ENCODE assay signal across 11 cellular contexts in the genomic region with DNA sequence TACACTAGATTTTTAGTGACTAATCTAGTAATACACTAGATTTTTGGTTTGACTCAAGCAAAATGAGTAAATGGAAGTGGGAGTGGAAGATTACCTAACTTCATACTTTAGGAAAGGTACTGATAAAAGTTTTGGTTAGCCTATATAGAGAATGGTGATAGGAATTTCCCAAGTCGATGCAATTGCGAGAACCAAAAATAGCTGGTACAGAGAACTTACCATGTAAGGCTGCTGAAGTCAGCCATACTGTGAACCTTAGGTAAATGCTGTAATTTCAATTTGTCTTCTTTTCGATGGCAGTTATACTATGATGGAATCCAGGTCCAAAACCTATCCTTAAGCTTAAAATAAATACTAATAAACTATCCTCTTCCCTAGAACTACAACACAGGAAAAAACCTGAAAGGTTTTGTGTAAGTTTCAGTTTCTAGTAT. TPM values are rescaled to one million over a fixed set of nuclear protein-coding genes. Genes with fewer than 3 reads are reported as not detected.
DNase-seq lines count a peak whose midpoint lies in the region; ATAC-seq, FAIRE-seq and TF ChIP-seq lines count a peak whose summit lies in the region.
"Had no signal": no experiment of that assay in that cellular context is flagged by ENCODE, and none has a peak within 500 bp of the region (broad histone marks: within the 10 kb centered on the region; RNA-seq: fewer than 3 reads in every experiment).

No MANE protein-coding gene starts in this region.

- no peaks in the 10 kb centered on the region for H3K9me3 ChIP-seq in DND-41 (ENCODE audit: insufficient read depth, low read length, severe bottlenecking)
- H3K9me3 ChIP-seq in K562 (replicated peaks; ENCODE audit: control insufficient read depth, insufficient read depth, low read depth, low read length), result no peaks in the 10 kb centered on the region

- TF ChIP-seq POLR2A in K562 (conservative IDR thresholded peaks at IDR 0.05), result peak; percentile 62

- DNase-seq in DND-41 (no peak), K562 (ENCODE audit: extremely low read depth in 1 of 4, low spot score in 3 of 4) (no peak), neural crest cell (ENCODE audit: low read depth, low spot score) (no peak), Ammon's horn (ENCODE audit: low spot score) (no peak), inferior parietal cortex (ENCODE audit: extremely low spot score) (no peak)
- DNase-seq: NCI-H345 had no signal

- H3K36me3 ChIP-seq in DND-41 (ENCODE audit: insufficient read depth, low read length) (peaks cover 82% of the 10 kb centered on the region), K562 (ENCODE audit: control insufficient read depth, insufficient read depth, low read length) (peaks cover 85% of the 10 kb centered on the region)

- CTCF ChIA-PET in K562 (lab: Yijun Ruan, JAX; ENCODE audit: low intra/inter-chr PET ratio), result no interaction called here

- in situ Hi-C loops in K562 (cut with MboI), result no loop called here

- peaks cover 34 to 39% (median 37%) of the 10 kb centered on the region in 3 donors for H3K4me1 Mint-ChIP-seq in IgD-negative memory B cell
- H3K4me1 Mint-ChIP-seq in neural crest cell, result peaks cover 30% of the 10 kb centered on the region

- peak overlapping the region; percentile 23; the same call in 1 of the 2 replicates for H3K4me2 ChIP-seq in DND-41 (ENCODE audit: insufficient read depth, low read length)
- no peak overlapping the region for H3K4me2 ChIP-seq in K562 (ENCODE audit: insufficient read depth, low read length)

- FAIRE-seq in K562 (lab: Jason Lieb, UNC), result no peak

- H4K20me1 ChIP-seq in DND-41 (ENCODE audit: insufficient read depth, low read length) (peaks cover 41% of the 10 kb centered on the region; the same call in 1 of the 2 replicates), K562 (replicated peaks; ENCODE audit: control insufficient read depth, insufficient read depth, low read length) (peaks cover 17% of the 10 kb centered on the region; the same call in 1 of the 2 replicates)

- H3K4me3 ChIP-seq in DND-41 (ENCODE audit: low read depth in 1 of 2, low read length in 2 of 2) (no peak overlapping the region), K562 (no peak overlapping the region)

- peak overlapping the region in 2 of 4 donors; percentile 36 to 65 for H3K4me3 Mint-ChIP-seq in IgD-negative memory B cell
- H3K4me3 Mint-ChIP-seq in neural crest cell, result peak overlapping the region; percentile 53

- TF ChIP-seq CTCF in DND-41 (IDR thresholded peaks at IDR 0.05; ENCODE audit: borderline replicate concordance, extremely low read depth, low read length, poor library complexity, severe bottlenecking), result no peak
- TF ChIP-seq CTCF in K562 (IDR thresholded peaks at IDR 0.05 in 2 of 3, conservative IDR thresholded peaks at IDR 0.05 in 1 of 3; ENCODE audit: insufficient read depth in 2 of 3, low read depth in 1 of 3, low read length in 3 of 3), result no peak
- TF ChIP-seq CTCF in neural crest cell (conservative IDR thresholded peaks at IDR 0.05), result no peak

- no peaks in the 10 kb centered on the region for H3K27me3 ChIP-seq in DND-41 (ENCODE audit: insufficient read depth, low read length, poor library complexity)
- H3K27me3 ChIP-seq in K562 (ENCODE audit: control insufficient read depth in 2 of 2, insufficient read depth in 2 of 2, low read length in 2 of 2), result no peaks in the 10 kb centered on the region

- H3K9ac ChIP-seq in DND-41 (ENCODE audit: low read depth, low read length) (no peak overlapping the region), K562 (ENCODE audit: insufficient read depth in 1 of 2, low read depth in 2 of 2, low read length in 2 of 2) (no peak overlapping the region)

- no peak for ATAC-seq in DND-41 (ENCODE audit: insufficient read depth, low read depth)
- no peak for ATAC-seq in K562
- no peak for ATAC-seq in GM19467 (IDR thresholded peaks at IDR 0.05; ENCODE audit: unreplicated experiment)
- ATAC-seq in activated CD4-positive, CD25-positive, alpha-beta regulatory T cell treated with anti-CD3 and anti-CD28 coated beads, Interleukin-2, amount 50 U/mL, for 24 hours, result no peak

- no peaks in the 10 kb centered on the region for H3K27me3 Mint-ChIP-seq in IgD-negative memory B cell
- H3K27me3 Mint-ChIP-seq in neural crest cell (ENCODE audit: low read depth), result peaks cover 2% of the 10 kb centered on the region

- BruUV-seq in K562 (replicated peaks; lab: Mats Ljungman, UMichigan), result no TSS peak

- peaks cover 14% of the 10 kb centered on the region for H3K4me1 ChIP-seq in DND-41 (ENCODE audit: insufficient read depth, low read length)
- H3K4me1 ChIP-seq in K562 (replicated peaks in 1 of 2; ENCODE audit: control insufficient read depth in 2 of 2, insufficient read depth in 2 of 2, low read length in 2 of 2), result peaks cover 2 to 11% of the 10 kb centered on the region in 2 experiments; a peak in 4 of 5 replicates

- TF ChIP-seq EP300 in K562 (IDR thresholded peaks at IDR 0.05; ENCODE audit: low read length), result no peak

- H3K9me1 ChIP-seq in K562 (ENCODE audit: control insufficient read depth, insufficient read depth, low read length), result no peaks in the 10 kb centered on the region

- H3K79me2 ChIP-seq in DND-41 (ENCODE audit: insufficient read depth, low read length), result peaks cover 86% of the 10 kb centered on the region
- H3K79me2 ChIP-seq in K562 (ENCODE audit: control insufficient read depth, insufficient read depth, low read length), result peaks cover 64% of the 10 kb centered on the region

- H2AFZ ChIP-seq in DND-41 (ENCODE audit: low read depth, low read length), result no peak overlapping the region
- no peak overlapping the region for H2AFZ ChIP-seq in K562 (ENCODE audit: low read depth, low read length)

- H3K27ac ChIP-seq in DND-41 (ENCODE audit: low read length), result no peak overlapping the region
- H3K27ac ChIP-seq in K562 (ENCODE audit: extremely low read depth, low read depth, low read length), result peak overlapping the region; percentile 27; the same call in 1 of the 3 replicates

- intact Hi-C loops in K562 (cut with micrococcal nuclease), result no loop called here

- 67% methylated on average over 3 of the region's 3 CpGs for WGBS in K562 (ENCODE audit: insufficient coverage, low coverage, missing lambda C conversion rate)

- TF ChIP-seq RAD21 in K562 (CRISPR knock-in tag; conservative IDR thresholded peaks at IDR 0.05 in 1 of 2, IDR thresholded peaks at IDR 0.05 in 1 of 2), result no peak

- no peaks in the 10 kb centered on the region for H3K9me3 Mint-ChIP-seq in IgD-negative memory B cell
- no peaks in the 10 kb centered on the region for H3K9me3 Mint-ChIP-seq in neural crest cell

- POLR2A ChIA-PET in K562 (lab: Yijun Ruan, JAX), result interaction anchor here (0.6 to 8.0 kb wide), 5 partner anchors 9 to 183 kb away, joined by 3 to 82 read pairs (median 5); partner anchors contain the start of gene SRSF10

- H3K36me3 Mint-ChIP-seq in IgD-negative memory B cell (peaks cover 5% of the 10 kb centered on the region), neural crest cell (ENCODE audit: low read depth) (peaks cover 23% of the 10 kb centered on the region)

- H3K27ac Mint-ChIP-seq in IgD-negative memory B cell (peak overlapping the region; percentile 9 to 87 (median 87)), neural crest cell (ENCODE audit: unreplicated experiment) (no peak overlapping the region)

RNA-seq across cellular contexts. Expression of gene PNRC2, which starts 4.6 kb away (rescaled TPM):
- polyA plus RNA-seq in IgD-negative memory B cell (143 TPM), K562 (2011; rRNA removed) (208 and 228 TPM in 2 replicates), K562 (2014; fragmentation: Illumina TruSeq; extraction: Trizol) (260 and 303 TPM in 2 replicates), K562 (2014; fragmentation: Nextera tagmentation; extraction: Ambion mirVana) (100 to 1,000 TPM; 178 to 212 TPM), K562 (2014; rRNA removed) (196 and 203 TPM in 2 replicates)
- 17.2 and 67.9 TPM in 2 replicates for total RNA-seq in K562 (2011; cell fraction: chromatin; rRNA removed; ENCODE audit: low replicate concordance)
- total RNA-seq in K562 (2011; cell fraction: nucleolus; rRNA removed), result 15.8 and 18.9 TPM in 2 replicates
- total RNA-seq in K562 (2011; cell fraction: nucleoplasm; rRNA removed), result 46.6 and 90.9 TPM in 2 replicates
- total RNA-seq in K562 (2014; rRNA removed) (120 and 127 TPM in 2 replicates), K562 (2014; rRNA removed; fragmentation: Illumina TruSeq; extraction: Trizol) (203 and 235 TPM in 2 replicates), K562 (2015; rRNA removed; fragmentation: Illumina TruSeq; extraction: Trizol) (222 and 230 TPM in 2 replicates), K562 (2021) (197 TPM in 2 replicates), neural crest cell (178 and 189 TPM in 2 replicates)
- 72.6 and 105 TPM in 2 replicates for polyA plus RNA-seq in K562 (2011; cell fraction: cytosol; rRNA removed)
- 98.0 and 210 TPM in 2 replicates for polyA plus RNA-seq in K562 (2011; cell fraction: nucleus; rRNA removed)
- 157 and 165 TPM in 2 replicates for polyA plus RNA-seq in K562 (2012)
- polyA minus RNA-seq in K562 (2011; rRNA and poly(A)+ RNA removed), result 164 and 170 TPM in 2 replicates
- 77.2 and 102 TPM in 2 replicates for polyA minus RNA-seq in K562 (2011; cell fraction: cytosol; rRNA and poly(A)+ RNA removed)
- polyA minus RNA-seq in K562 (2011; cell fraction: nucleus; rRNA and poly(A)+ RNA removed), result 27.7 and 67.3 TPM in 2 replicates

RNA-seq across cellular contexts. Expression of gene SRSF10, which starts 15.9 kb away (rescaled TPM):
- 116 TPM for polyA plus RNA-seq in IgD-negative memory B cell
- total RNA-seq in K562 (2011; cell fraction: chromatin; rRNA removed; ENCODE audit: low replicate concordance), result 169 and 504 TPM in 2 replicates
- 115 and 121 TPM in 2 replicates for total RNA-seq in K562 (2011; cell fraction: nucleolus; rRNA removed)
- total RNA-seq in K562 (2011; cell fraction: nucleoplasm; rRNA removed), result 210 and 328 TPM in 2 replicates
- total RNA-seq in K562 (2014; rRNA removed), result 147 and 154 TPM in 2 replicates
- total RNA-seq in K562 (2014; rRNA removed; fragmentation: Illumina TruSeq; extraction: Trizol), result 246 and 266 TPM in 2 replicates
- total RNA-seq in K562 (2015; rRNA removed; fragmentation: Illumina TruSeq; extraction: Trizol), result 250 and 264 TPM in 2 replicates
- 154 and 165 TPM in 2 replicates for total RNA-seq in K562 (2021)
- 163 and 205 TPM in 2 replicates for polyA plus RNA-seq in K562 (2011; rRNA removed)
- 84.6 and 130 TPM in 2 replicates for polyA plus RNA-seq in K562 (2011; cell fraction: cytosol; rRNA removed)
- polyA plus RNA-seq in K562 (2011; cell fraction: nucleus; rRNA removed), result 253 and 293 TPM in 2 replicates
- polyA plus RNA-seq in K562 (2012), result 138 and 150 TPM in 2 replicates
- polyA plus RNA-seq in K562 (2014; fragmentation: Illumina TruSeq; extraction: Trizol), result 200 and 256 TPM in 2 replicates
- 100 to 1,000 TPM; 191 to 226 TPM for polyA plus RNA-seq in K562 (2014; fragmentation: Nextera tagmentation; extraction: Ambion mirVana)
- 173 and 184 TPM in 2 replicates for polyA plus RNA-seq in K562 (2014; rRNA removed)
- 251 and 281 TPM in 2 replicates for polyA minus RNA-seq in K562 (2011; rRNA and poly(A)+ RNA removed)
- 75.5 and 78.6 TPM in 2 replicates for polyA minus RNA-seq in K562 (2011; cell fraction: cytosol; rRNA and poly(A)+ RNA removed)
- 265 and 458 TPM in 2 replicates for polyA minus RNA-seq in K562 (2011; cell fraction: nucleus; rRNA and poly(A)+ RNA removed)
- total RNA-seq in neural crest cell, result 219 and 228 TPM in 2 replicates

RNA-seq across cellular contexts. Expression of gene CNR2, which starts 51.1 kb away (rescaled TPM):
- polyA plus RNA-seq in IgD-negative memory B cell (52.1 TPM), K562 (2011; rRNA removed) (not detected in 2 replicates), K562 (2014; fragmentation: Illumina TruSeq; extraction: Trizol) (not detected in 2 replicates), K562 (2014; fragmentation: Nextera tagmentation; extraction: Ambion mirVana) (not detected), K562 (2014; rRNA removed) (0.04 TPM in 1 of 2 replicates, not detected in the other)
- total RNA-seq in K562 (2011; cell fraction: chromatin; rRNA removed; ENCODE audit: low replicate concordance), result not detected in 2 replicates
- not detected in 2 replicates for total RNA-seq in K562 (2011; cell fraction: nucleolus; rRNA removed)
- 0.07 TPM in 1 of 2 replicates, not detected in the other for total RNA-seq in K562 (2011; cell fraction: nucleoplasm; rRNA removed)
- total RNA-seq in K562 (2014; rRNA removed) (not detected in 2 replicates), K562 (2014; rRNA removed; fragmentation: Illumina TruSeq; extraction: Trizol) (not detected in 2 replicates), K562 (2015; rRNA removed; fragmentation: Illumina TruSeq; extraction: Trizol) (not detected in 2 replicates), K562 (2021) (not detected in 2 replicates), neural crest cell (not detected in 2 replicates)
- polyA plus RNA-seq in K562 (2011; cell fraction: cytosol; rRNA removed), result not detected in 2 replicates
- polyA plus RNA-seq in K562 (2011; cell fraction: nucleus; rRNA removed), result not detected in 2 replicates
- 0.01 TPM in 1 of 2 replicates, not detected in the other for polyA plus RNA-seq in K562 (2012)
- polyA minus RNA-seq in K562 (2011; rRNA and poly(A)+ RNA removed), result not detected in 2 replicates
- not detected in 2 replicates for polyA minus RNA-seq in K562 (2011; cell fraction: cytosol; rRNA and poly(A)+ RNA removed)
- polyA minus RNA-seq in K562 (2011; cell fraction: nucleus; rRNA and poly(A)+ RNA removed), result not detected in 2 replicates
- total RNA-seq: kidney epithelial cell had no signal
- polyA plus RNA-seq: urinary bladder had no signal
